In the genomic region with DNA sequence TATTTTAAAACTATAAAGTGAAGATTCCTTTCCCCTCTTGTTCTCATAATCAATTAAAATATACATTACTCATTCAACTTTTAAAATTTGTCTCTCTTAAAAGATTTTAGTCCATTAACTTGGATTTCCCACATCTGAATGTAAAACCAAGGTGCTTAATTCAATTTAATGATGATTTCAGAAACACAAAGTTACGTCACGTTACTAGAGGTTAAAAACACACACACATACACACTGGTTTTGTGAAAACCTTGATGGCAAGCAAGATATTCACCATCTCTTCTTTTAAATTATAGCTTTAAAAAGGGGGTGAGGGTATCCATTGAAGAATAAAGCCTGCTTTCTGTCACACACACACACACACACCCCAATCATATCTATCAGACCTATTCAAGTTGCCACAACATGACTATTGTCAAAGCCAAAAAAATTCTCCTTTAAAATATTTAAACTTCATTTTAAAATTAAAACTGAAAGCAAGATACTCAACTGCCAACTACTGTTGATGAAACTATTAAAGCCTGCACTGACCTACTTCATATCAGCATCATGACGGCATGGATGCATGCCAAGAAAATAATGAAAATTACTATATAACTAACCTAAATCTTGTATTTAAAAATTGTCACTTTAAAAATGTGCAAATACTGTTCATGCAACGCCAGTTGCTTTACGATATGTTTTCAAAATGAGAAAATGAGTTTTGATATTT, we compare ENCODE assay signal across 8 cellular contexts. TPM values are rescaled to one million over a fixed set of nuclear protein-coding genes. Genes with fewer than 3 reads are reported as not detected.
A peak's percentile ranks its signal among the peaks of the same experiment; 100 is the strongest.
DNase-seq lines count a peak whose midpoint lies in the region; ATAC-seq, FAIRE-seq and TF ChIP-seq lines count a peak whose summit lies in the region.

No MANE protein-coding gene starts in this region.

- ATAC-seq in GM19463 (IDR thresholded peaks at IDR 0.05; ENCODE audit: unreplicated experiment), result no peak
- no peak for ATAC-seq in pancreas

- H3K27me3 ChIP-seq in subcutaneous abdominal adipose tissue (ENCODE audit: control insufficient read depth in 5 of 5, insufficient read depth in 4 of 5, low read length in 5 of 5) (no peaks in the 10 kb centered on the region), pancreas (no peaks in the 10 kb centered on the region)

- peak overlapping the region; percentile 79 for H3K4me3 Mint-ChIP-seq in activated naive CD4-positive, alpha-beta T cell treated with anti-CD3 and anti-CD28 coated beads for 36 hours

- no peak for FAIRE-seq in pancreas (lab: Jason Lieb, UNC)

- no peaks in the 10 kb centered on the region for H3K9me3 Mint-ChIP-seq in activated naive CD4-positive, alpha-beta T cell treated with anti-CD3 and anti-CD28 coated beads for 36 hours

- peaks cover 37% of the 10 kb centered on the region for H3K4me1 Mint-ChIP-seq in activated naive CD4-positive, alpha-beta T cell treated with anti-CD3 and anti-CD28 coated beads for 36 hours (ENCODE audit: low read depth)

- H3K36me3 ChIP-seq in subcutaneous abdominal adipose tissue (ENCODE audit: control insufficient read depth in 5 of 5, insufficient read depth in 5 of 5, low read length in 5 of 5) (no peaks in the 10 kb centered on the region), pancreas (no peaks in the 10 kb centered on the region)

- peak overlapping the region; percentile 85; the same call in 1 of the 2 replicates for H3K27ac ChIP-seq in VCaP
- no peak overlapping the region for H3K27ac ChIP-seq in subcutaneous abdominal adipose tissue (ENCODE audit: low read depth, low read length)
- H3K27ac ChIP-seq in pancreas, result no peak overlapping the region

- H3K4me1 ChIP-seq in subcutaneous abdominal adipose tissue (ENCODE audit: control insufficient read depth in 5 of 5, insufficient read depth in 5 of 5, low read length in 5 of 5) (peaks cover 2 to 34% (median 27%) of the 10 kb centered on the region in 5 donors), pancreas (peaks cover 14 to 30% (median 18%) of the 10 kb centered on the region in 3 donors)

- no peak for DNase-seq in activated naive CD4-positive, alpha-beta T cell treated with anti-CD3 and anti-CD28 coated beads for 36 hours
- no peak for DNase-seq in activated naive CD4-positive, alpha-beta T cell treated with anti-CD3 and anti-CD28 coated beads, Interleukin-2, amount 50 U/mL, for 16 hours
- DNase-seq in foreskin fibroblast, result peak in 1 of 2 donors; percentile 30
- no peak for DNase-seq in pancreas
- DNase-seq in iPS-NIHi11 (ENCODE audit: low spot score), result no peak

- intact Hi-C loops in activated naive CD4-positive, alpha-beta T cell treated with anti-CD3 and anti-CD28 coated beads for 36 hours (cut with micrococcal nuclease), result loop anchor here (5.0 kb wide), 3 partner anchors 646 to 1466 kb away; partner anchors contain the start of genes CCPG1, PIERCE2 and POLR2M
- intact Hi-C loops in pancreas (cut with DNase I), result no loop called here

- no peaks in the 10 kb centered on the region for H3K27me3 Mint-ChIP-seq in activated naive CD4-positive, alpha-beta T cell treated with anti-CD3 and anti-CD28 coated beads for 36 hours (ENCODE audit: low read depth)

- peaks cover 19% of the 10 kb centered on the region for H3K36me3 Mint-ChIP-seq in activated naive CD4-positive, alpha-beta T cell treated with anti-CD3 and anti-CD28 coated beads for 36 hours (ENCODE audit: low read depth)

- CTCF ChIA-PET in activated naive CD4-positive, alpha-beta T cell treated with anti-CD3 and anti-CD28 coated beads for 36 hours (lab: Charles Lee), result no interaction called here

- TF ChIP-seq CTCF in VCaP (conservative IDR thresholded peaks at IDR 0.05) (no peak), foreskin fibroblast (IDR thresholded peaks at IDR 0.05; ENCODE audit: low read depth, low read length) (no peak), pancreas (IDR thresholded peaks at IDR 0.05) (no peak)

- peak overlapping the region; percentile 86 to 89 for H3K4me3 ChIP-seq in foreskin fibroblast (ENCODE audit: low read depth in 1 of 2, low read length in 2 of 2)
- H3K4me3 ChIP-seq in subcutaneous abdominal adipose tissue (ENCODE audit: low read depth in 1 of 5, low read length in 5 of 5), result peak overlapping the region in 3 of 5 donors; percentile 4 to 26 (median 22)
- H3K4me3 ChIP-seq in pancreas, result peak overlapping the region in 2 of 4 donors; percentile 69 to 78

- H3K9me3 ChIP-seq in subcutaneous abdominal adipose tissue (ENCODE audit: control insufficient read depth in 5 of 5, low read length in 5 of 5) (no peaks in the 10 kb centered on the region), pancreas (no peaks in the 10 kb centered on the region)

- peak overlapping the region in 1 of 5 donors; percentile 25 for H3K9ac ChIP-seq in subcutaneous abdominal adipose tissue (ENCODE audit: low read length in 5 of 5)

- 31 to 53% methylated on average over 5 of the region's 5 CpGs for WGBS in pancreas, 2 donors

- peak overlapping the region; percentile 61 for H3K27ac Mint-ChIP-seq in activated naive CD4-positive, alpha-beta T cell treated with anti-CD3 and anti-CD28 coated beads for 36 hours

RNA-seq across cellular contexts. Expression of gene RFX7, which starts 2.1 kb away (rescaled TPM):
- 10 to 100 TPM; 22.8 to 26.6 TPM for total RNA-seq in activated naive CD4-positive, alpha-beta T cell treated with anti-CD3 and anti-CD28 coated beads for 36 hours
- total RNA-seq in pancreas, result 10 to 100 TPM in 1 of 6 donors, 1 to 10 TPM in 5; 4.7 to 12.4 (median 6.4) TPM
- 1 to 10 TPM; 1.3 to 2.1 TPM for polyA plus RNA-seq in pancreas
